8 cellular contexts compared by ENCODE assay signal in genomic region chr4:118278473-118279274, GRCh38.
A peak's percentile ranks its signal among the peaks of the same experiment; 100 is the strongest.
DNase-seq lines count a peak whose midpoint lies in the region; ATAC-seq and TF ChIP-seq lines count a peak whose summit lies in the region.

No MANE protein-coding gene starts in this region.

- ATAC-seq in GM19035 (IDR thresholded peaks at IDR 0.05; ENCODE audit: unreplicated experiment) = peak; percentile 82
- peak; percentile 90 for ATAC-seq in HG03342 (IDR thresholded peaks at IDR 0.05; ENCODE audit: unreplicated experiment)

- peak overlapping the region; percentile 90 for H3K4me3 ChIP-seq in AG10803 (ENCODE audit: low read length)

- TF ChIP-seq CTCF in AG10803 (conservative IDR thresholded peaks at IDR 0.05; ENCODE audit: low read length) = no peak

- DNase-seq in AG10803 (ENCODE audit: low read depth) = peak; percentile 85
- DNase-seq in NCI-H345 treated with DMSO at 0.1 percent for 48 hours (lab: John Stamatoyannopoulos, UW; ENCODE audit: unreplicated experiment) = peak; percentile 84
- DNase-seq in activated CD4-positive, CD25-positive, alpha-beta regulatory T cell treated with anti-CD3 and anti-CD28 coated beads, Interleukin-2, amount 50 U/mL, for 16 hours (ENCODE audit: low read depth, low spot score) = peak; percentile 98
- DNase-seq in cerebellar cortex (ENCODE audit: low spot score) = peak; percentile 98
- DNase-seq in islet precursor cell = peak; percentile 98
- DNase-seq in stimulated activated CD4-positive, alpha-beta T cell treated with anti-CD3 and anti-CD28 coated beads, Interleukin-12 subunit alpha, Interleukin-12 subunit beta, amount 100 ng/mL, for 48 hours (ENCODE audit: low read depth in 2 of 3, low spot score in 1 of 3) = peak; percentile 96 to 97 (median 97)

Comparison
In these comparisons a context has a peak if more than half of its experiments do, and no peak if none do; other contexts are left out.
1. Peak in every context shown above with its lines: DNase-seq, ATAC-seq and H3K4me3 ChIP-seq.